ENCODE assay signal across 16 cellular contexts in genomic region chr22:47124946-47125345, GRCh38.
"Had no signal": no experiment of that assay in that cellular context is flagged by ENCODE, and none has a peak within 500 bp of the region (broad histone marks: within the 10 kb centered on the region; RNA-seq: fewer than 3 reads in every experiment).

No MANE protein-coding gene starts in this region.

- H3K4me1 ChIP-seq: colonic mucosa, right atrium auricular region, testis, upper lobe of left lung had no signal

- H3K27ac ChIP-seq: brain microvascular endothelial cell, colonic mucosa, epithelial cell of prostate, hepatocyte, right atrium auricular region, stomach, testis, upper lobe of left lung had no signal

- H3K9me3 Mint-ChIP-seq: endodermal cell; nephron progenitor cell; T-helper 2 cell treated with Interferon-gamma antibody and Interleukin-4, amounts not matched to agents 5 μg/mL and 100 μg/mL, for 36 hours had no signal

- DNase-seq: activated naive CD4-positive, alpha-beta T cell; anterior cingulate cortex; brain microvascular endothelial cell; central memory CD4-positive, alpha-beta T cell; colonic mucosa; nephron progenitor cell; stomach; testis; upper lobe of left lung had no signal

- H3K79me2 ChIP-seq: hepatocyte had no signal

- H3K4me2 ChIP-seq: hepatocyte had no signal

- H3K4me3 ChIP-seq: colonic mucosa, hepatocyte, right atrium auricular region, stomach, testis, upper lobe of left lung had no signal

- ATAC-seq: activated CD4-positive, alpha-beta T cell treated with anti-CD3 and anti-CD28 coated beads for 36 hours had no signal

- H3K36me3 ChIP-seq: brain microvascular endothelial cell, colonic mucosa, right atrium auricular region, upper lobe of left lung had no signal

- H3K27ac Mint-ChIP-seq: activated CD4-positive, alpha-beta T cell treated with anti-CD3 and anti-CD28 coated beads for 36 hours; nephron progenitor cell; progenitor cell of endocrine pancreas; T-helper 2 cell treated with Interferon-gamma antibody and Interleukin-4, amounts not matched to agents 5 μg/mL and 100 μg/mL, for 36 hours had no signal

- H3K27me3 ChIP-seq: brain microvascular endothelial cell, colonic mucosa, hepatocyte, right atrium auricular region, stomach, testis, upper lobe of left lung had no signal

- H3K27me3 Mint-ChIP-seq: activated CD4-positive, alpha-beta T cell treated with anti-CD3 and anti-CD28 coated beads for 36 hours; progenitor cell of endocrine pancreas had no signal

- H3K4me3 Mint-ChIP-seq: activated CD4-positive, alpha-beta T cell treated with anti-CD3 and anti-CD28 coated beads for 36 hours; endodermal cell; nephron progenitor cell; T-helper 2 cell treated with Interferon-gamma antibody and Interleukin-4, amounts not matched to agents 5 μg/mL and 100 μg/mL, for 36 hours had no signal
